In genomic region chr3:48636149-48636548, GRCh38 we compare ENCODE assay signal across 9 cellular contexts. TPM values are rescaled to one million over a fixed set of nuclear protein-coding genes. Genes with fewer than 3 reads are reported as not detected.
DNase-seq lines count a peak whose midpoint lies in the region; ATAC-seq and TF ChIP-seq lines count a peak whose summit lies in the region.
"Had no signal": no experiment of that assay in that cellular context is flagged by ENCODE, and none has a peak within 500 bp of the region (broad histone marks: within the 10 kb centered on the region; RNA-seq: fewer than 3 reads in every experiment).

No MANE protein-coding gene starts in this region.

- H3K9me3 ChIP-seq in SJSA1 (replicated peaks) = no peaks in the 10 kb centered on the region

- no peak for ATAC-seq in GM18519 (IDR thresholded peaks at IDR 0.05; ENCODE audit: low FRiP score, unreplicated experiment)

- H3K4me3 Mint-ChIP-seq in progenitor cell of endocrine pancreas (ENCODE audit: low read depth) = peak overlapping the region; percentile 74

- H3K4me1 Mint-ChIP-seq in progenitor cell of endocrine pancreas (ENCODE audit: low read depth) = peaks cover 15% of the 10 kb centered on the region

- peaks cover 12% of the 10 kb centered on the region for H3K27me3 Mint-ChIP-seq in progenitor cell of endocrine pancreas

- H3K36me3 Mint-ChIP-seq in progenitor cell of endocrine pancreas (ENCODE audit: insufficient read depth) = peaks cover 6% of the 10 kb centered on the region

- H3K4me3 ChIP-seq in SJSA1 = peak overlapping the region; percentile 74
- H3K4me3 ChIP-seq in fibroblast of mammary gland (ENCODE audit: control insufficient read depth, low read depth, low read length) = peak overlapping the region; percentile 82

- TF ChIP-seq CTCF in fibroblast of mammary gland (conservative IDR thresholded peaks at IDR 0.05; ENCODE audit: control insufficient read depth, insufficient read depth, low read depth, low read length) (no peak), progenitor cell of endocrine pancreas (IDR thresholded peaks at IDR 0.05; ENCODE audit: unreplicated experiment) (no peak)

- DNase-seq in EH (ENCODE audit: low read depth) = peak; percentile 23
- no peak for DNase-seq in SJSA1 (ENCODE audit: low read depth in 1 of 2, low spot score in 2 of 2)
- no peak for DNase-seq in fibroblast of mammary gland (ENCODE audit: low read depth)
- no peak for DNase-seq in progenitor cell of endocrine pancreas (ENCODE audit: low spot score, unreplicated experiment)
- no peak for DNase-seq in occipital lobe (lab: John Stamatoyannopoulos, UW)
- DNase-seq in kidney tubule cell (ENCODE audit: low spot score) = no peak
- no peak for DNase-seq in dedifferentiated amniotic fluid mesenchymal stem cell (ENCODE audit: extremely low spot score)

- no peak overlapping the region for H3K27ac ChIP-seq in SJSA1

- peaks cover 30% of the 10 kb centered on the region for H3K36me3 ChIP-seq in SJSA1

- no peaks in the 10 kb centered on the region for H3K9me3 Mint-ChIP-seq in progenitor cell of endocrine pancreas (ENCODE audit: low read depth)

- peak overlapping the region; percentile 73 for H3K27ac Mint-ChIP-seq in progenitor cell of endocrine pancreas

- no peaks in the 10 kb centered on the region for H3K27me3 ChIP-seq in SJSA1 (replicated peaks)

- peaks cover 16% of the 10 kb centered on the region for H3K4me1 ChIP-seq in SJSA1 (replicated peaks)

RNA-seq across cellular contexts. Expression of gene SLC26A6, which starts 0.9 kb away (rescaled TPM):
- total RNA-seq in SJSA1 (2014; rRNA removed; shearing (Covaris generic)) = 10.6 and 16.4 TPM in 2 replicates
- total RNA-seq in progenitor cell of endocrine pancreas (31.0 and 35.9 TPM in 2 replicates), occipital lobe (4.5 TPM)

RNA-seq across cellular contexts. Expression of gene TMEM89, which starts 14.6 kb away (rescaled TPM):
- not detected in 2 replicates for total RNA-seq in SJSA1 (2014; rRNA removed; shearing (Covaris generic))
- total RNA-seq in progenitor cell of endocrine pancreas = 0.49 TPM in 1 of 2 replicates, not detected in the other
- not detected for total RNA-seq in occipital lobe
- total RNA-seq: renal cortical epithelial cell had no signal

RNA-seq across cellular contexts. Expression of gene CELSR3, which starts 26.5 kb away (rescaled TPM):
- total RNA-seq in SJSA1 (2014; rRNA removed; shearing (Covaris generic)) = under 0.01 and 0.26 TPM in 2 replicates
- total RNA-seq in progenitor cell of endocrine pancreas = 14.9 and 15.2 TPM in 2 replicates
- total RNA-seq in occipital lobe = 34.5 TPM

RNA-seq across cellular contexts. Expression of gene UQCRC1, which starts 26.7 kb away (rescaled TPM):
- total RNA-seq in SJSA1 (2014; rRNA removed; shearing (Covaris generic)) = 377 and 397 TPM in 2 replicates
- total RNA-seq in progenitor cell of endocrine pancreas (209 and 219 TPM in 2 replicates), occipital lobe (124 TPM)

RNA-seq across cellular contexts. Expression of gene COL7A1, which starts 41.0 kb away (rescaled TPM):
- 86.6 and 136 TPM in 2 replicates for total RNA-seq in SJSA1 (2014; rRNA removed; shearing (Covaris generic))
- total RNA-seq in progenitor cell of endocrine pancreas = 31.5 and 38.4 TPM in 2 replicates
- total RNA-seq in occipital lobe = 1.9 TPM

Comparison
In these comparisons a context has a peak if more than half of its experiments do, and no peak if none do; other contexts are left out.
1. RNA of gene CELSR3, which starts 26.5 kb away (total RNA-seq): 34.5 TPM in occipital lobe (single experiment) and 14.9 to 15.2 TPM in progenitor cell of endocrine pancreas; under 0.01 to 0.26 TPM in SJSA1; every median in the first group is over 10 times any median in the second.